Comparison of ENCODE assay signal across 1 cellular context in genomic region chr9:127785933-127786772, GRCh38.
TF ChIP-seq lines count a peak whose summit lies in the region.

TSS of gene CDK9 (plus strand) at chr9:127786034. CDS start at chr9:127786149, 115 bp downstream.

TF ChIP-seq in HepG2, 621 proteins besides CTCF, POLR2A, EP300 and RAD21 (continued from another document and continues in another):
- peak; percentile 10 for TF ChIP-seq TEAD3 (CRISPR knock-in tag; optimal IDR thresholded peaks at IDR 0.05; ENCODE audit: borderline replicate concordance)
- TF ChIP-seq GMEB2 (CRISPR knock-in tag; IDR thresholded peaks at IDR 0.05; ENCODE audit: low read depth): peak; percentile 44; the same call in 1 of the 2 replicates
- peak; percentile 58 for TF ChIP-seq SUZ12 (IDR thresholded peaks at IDR 0.05; ENCODE audit: low read depth, low read length)
- TF ChIP-seq PBX3 (CRISPR knock-in tag; IDR thresholded peaks at IDR 0.05; ENCODE audit: borderline replicate concordance): no peak
- no peak for TF ChIP-seq SP140L (CRISPR knock-in tag; IDR thresholded peaks at IDR 0.05; ENCODE audit: borderline replicate concordance)
- TF ChIP-seq TEF (CRISPR knock-in tag; IDR thresholded peaks at IDR 0.05): no peak
- TF ChIP-seq NFKB2 (CRISPR knock-in tag; IDR thresholded peaks at IDR 0.05; ENCODE audit: borderline replicate concordance): peak; percentile 57
- no peak for TF ChIP-seq SIX4 (CRISPR knock-in tag; IDR thresholded peaks at IDR 0.05)
- no peak for TF ChIP-seq HOMEZ (CRISPR knock-in tag; IDR thresholded peaks at IDR 0.05; ENCODE audit: low read depth)
- TF ChIP-seq CCDC6 (CRISPR knock-in tag; IDR thresholded peaks at IDR 0.05): no peak
- TF ChIP-seq LCORL (IDR thresholded peaks at IDR 0.05): no peak
- no peak; the same call in 1 of the 2 replicates for TF ChIP-seq LCORL (CRISPR knock-in tag; IDR thresholded peaks at IDR 0.05)
- peak; percentile 76 for TF ChIP-seq IKZF4 (CRISPR knock-in tag; IDR thresholded peaks at IDR 0.05; ENCODE audit: borderline replicate concordance, low read depth, not compliant biosample characterization)
- TF ChIP-seq ZNF83 (CRISPR knock-in tag; IDR thresholded peaks at IDR 0.05; ENCODE audit: borderline replicate concordance): no peak
- TF ChIP-seq ZNF782 (CRISPR knock-in tag; IDR thresholded peaks at IDR 0.05; ENCODE audit: borderline replicate concordance): no peak
- TF ChIP-seq SP1 (IDR thresholded peaks at IDR 0.05): no peak
- peak; percentile 92 for TF ChIP-seq SP1 (CRISPR knock-in tag; IDR thresholded peaks at IDR 0.05)
- no peak for TF ChIP-seq ZNF10 (CRISPR knock-in tag; IDR thresholded peaks at IDR 0.05; ENCODE audit: borderline replicate concordance, low read depth)
- no peak for TF ChIP-seq TBP (CRISPR knock-in tag; IDR thresholded peaks at IDR 0.05)
- TF ChIP-seq PAXIP1 (CRISPR knock-in tag; conservative IDR thresholded peaks at IDR 0.05): peak; percentile 70
- no peak for TF ChIP-seq RBM22 (optimal IDR thresholded peaks at IDR 0.05; ENCODE audit: low read length)
- TF ChIP-seq CEBPG (CRISPR knock-in tag; IDR thresholded peaks at IDR 0.05): no peak
- TF ChIP-seq SNAPC4 (CRISPR knock-in tag; IDR thresholded peaks at IDR 0.05): no peak
- TF ChIP-seq MEIS2 (CRISPR knock-in tag; IDR thresholded peaks at IDR 0.05): 0 out of 2 replicates have a peak, but pooled peaks have one; percentile 23
- TF ChIP-seq TIGD3 (CRISPR knock-in tag; IDR thresholded peaks at IDR 0.05; ENCODE audit: borderline replicate concordance): no peak
- TF ChIP-seq KLF12 (CRISPR knock-in tag; IDR thresholded peaks at IDR 0.05; ENCODE audit: borderline replicate concordance): no peak; the same call in 1 of the 2 replicates
- TF ChIP-seq ZNF839 (CRISPR knock-in tag; IDR thresholded peaks at IDR 0.05; ENCODE audit: borderline replicate concordance): 0 out of 2 replicates have a peak, but pooled peaks have one; percentile 63
- no peak for TF ChIP-seq ZNF33B (CRISPR knock-in tag; IDR thresholded peaks at IDR 0.05)
- TF ChIP-seq ZC3H13 (CRISPR knock-in tag; IDR thresholded peaks at IDR 0.05): no peak
- TF ChIP-seq ZNF143 (CRISPR knock-in tag; IDR thresholded peaks at IDR 0.05): peak; percentile 87
- TF ChIP-seq ZNF138 (CRISPR knock-in tag; IDR thresholded peaks at IDR 0.05; ENCODE audit: low read depth): no peak
- TF ChIP-seq SNAPC2 (CRISPR knock-in tag; IDR thresholded peaks at IDR 0.05): peak; percentile 64; the same call in 1 of the 2 replicates
- 0 out of 2 replicates have a peak, but pooled peaks have one; percentile 38 for TF ChIP-seq KAT8 (CRISPR knock-in tag; IDR thresholded peaks at IDR 0.05)
- no peak for TF ChIP-seq ZNF772 (CRISPR knock-in tag; IDR thresholded peaks at IDR 0.05)
- TF ChIP-seq MXD3 (CRISPR knock-in tag; IDR thresholded peaks at IDR 0.05): 0 out of 2 replicates have a peak, but pooled peaks have one; percentile 43
- TF ChIP-seq DDIT3 (CRISPR knock-in tag; IDR thresholded peaks at IDR 0.05): no peak
- TF ChIP-seq KDM5B (CRISPR knock-in tag; IDR thresholded peaks at IDR 0.05; ENCODE audit: borderline replicate concordance): peak; percentile 38; the same call in 1 of the 2 replicates
- 0 out of 2 replicates have a peak, but pooled peaks have one; percentile 22 for TF ChIP-seq HNRNPL (IDR thresholded peaks at IDR 0.05; ENCODE audit: low read depth, low read length)
- TF ChIP-seq ZNF556 (CRISPR knock-in tag; IDR thresholded peaks at IDR 0.05; ENCODE audit: borderline replicate concordance): 0 out of 2 replicates have a peak, but pooled peaks have one; percentile 45
- no peak for TF ChIP-seq IRF1 (CRISPR knock-in tag; IDR thresholded peaks at IDR 0.05; ENCODE audit: low read depth)
- no peak for TF ChIP-seq HINFP (CRISPR knock-in tag; IDR thresholded peaks at IDR 0.05; ENCODE audit: low read depth)
- peak; percentile 82 for TF ChIP-seq ZFX (CRISPR knock-in tag; IDR thresholded peaks at IDR 0.05; ENCODE audit: low read depth)
- TF ChIP-seq ZNF24 (IDR thresholded peaks at IDR 0.05): no peak
